12 cellular contexts compared by ENCODE assay signal in genomic region chr20:10644458-10645204, GRCh38. TPM values are rescaled to one million over a fixed set of nuclear protein-coding genes. Genes with fewer than 3 reads are reported as not detected.
A peak's percentile ranks its signal among the peaks of the same experiment; 100 is the strongest.
DNase-seq lines count a peak whose midpoint lies in the region; ATAC-seq and TF ChIP-seq lines count a peak whose summit lies in the region.
"Had no signal": no experiment of that assay in that cellular context is flagged by ENCODE, and none has a peak within 500 bp of the region (broad histone marks: within the 10 kb centered on the region; RNA-seq: fewer than 3 reads in every experiment).

No MANE protein-coding gene starts in this region.

- no peaks in the 10 kb centered on the region for H3K9me3 ChIP-seq in osteoblast (ENCODE audit: low read depth, low read length)

- H3K4me1 Mint-ChIP-seq in endothelial cell (ENCODE audit: unreplicated experiment), result peaks cover 9% of the 10 kb centered on the region

- POLR2A ChIA-PET in GM10248 (lab: Yijun Ruan, JAX), result interaction anchor here (0.6 kb wide), 1 partner anchor 92 kb away, joined by 4 read pairs; no protein-coding TSS in a partner anchor

- peaks cover 7% of the 10 kb centered on the region for H3K27me3 Mint-ChIP-seq in endothelial cell (ENCODE audit: unreplicated experiment)

- H2AFZ ChIP-seq in osteoblast (ENCODE audit: low read length), result no peak overlapping the region

- H4K20me1 ChIP-seq in osteoblast (ENCODE audit: insufficient read depth, low read length), result no peaks in the 10 kb centered on the region

- no peak overlapping the region for H3K27ac Mint-ChIP-seq in endothelial cell (ENCODE audit: unreplicated experiment)
- H3K27ac Mint-ChIP-seq: activated naive CD8-positive, alpha-beta T cell had no signal

- H3K4me2 ChIP-seq in osteoblast (ENCODE audit: insufficient read depth, low read length), result no peak overlapping the region

- H3K9me3 Mint-ChIP-seq in endothelial cell (ENCODE audit: unreplicated experiment), result no peaks in the 10 kb centered on the region

- TF ChIP-seq CTCF in GM10248 (IDR thresholded peaks at IDR 0.05; ENCODE audit: control extremely low read depth, extremely low read depth, low read depth, missing control alignments) (no peak), endothelial cell (IDR thresholded peaks at IDR 0.05; ENCODE audit: unreplicated experiment) (no peak), osteoblast (IDR thresholded peaks at IDR 0.05; ENCODE audit: extremely low read depth, low read depth, low read length) (no peak)

- ATAC-seq in GM19452 (IDR thresholded peaks at IDR 0.05; ENCODE audit: unreplicated experiment) (peak; percentile 75), HG03432 (IDR thresholded peaks at IDR 0.05; ENCODE audit: unreplicated experiment) (peak; percentile 73)

- H3K36me3 ChIP-seq in osteoblast (ENCODE audit: insufficient read depth, low read length), result peaks cover 87% of the 10 kb centered on the region

- intact Hi-C loops in head of caudate nucleus (cut with DNase I), result no loop called here

- no peak overlapping the region for H3K27ac ChIP-seq in osteoblast (ENCODE audit: low read depth, low read length)

- CTCF ChIA-PET in GM10248 (lab: Yijun Ruan, JAX), result interaction anchor here (0.8 to 1.4 kb wide), 3 partner anchors 10 to 26 kb away, joined by 3 to 6 read pairs (median 5); no protein-coding TSS in a partner anchor

- H3K27me3 ChIP-seq in osteoblast (ENCODE audit: insufficient read depth, low read length), result no peaks in the 10 kb centered on the region

- H3K79me2 ChIP-seq in osteoblast (ENCODE audit: insufficient read depth, low read length), result peaks cover 6% of the 10 kb centered on the region

- DNase-seq in GM10248 (ENCODE audit: extremely low spot score), result peak; percentile 37
- DNase-seq in endothelial cell (ENCODE audit: low spot score), result no peak
- DNase-seq in NCI-H2196 (lab: John Stamatoyannopoulos, UW; ENCODE audit: unreplicated experiment), result no peak
- DNase-seq in osteoblast (ENCODE audit: insufficient read length, low spot score, missing footprints), result no peak
- no peak for DNase-seq in OCI-M2 (lab: John Stamatoyannopoulos, UW; ENCODE audit: unreplicated experiment)
- DNase-seq in head of caudate nucleus, result no peak
- DNase-seq: mammary epithelial cell, NCI-H1694 treated with DMSO at 0.1 percent for 48 hours, Right ventricle myocardium superior had no signal

- H3K4me3 ChIP-seq in osteoblast (ENCODE audit: insufficient read depth, low read length), result no peak overlapping the region

- peaks cover 31% of the 10 kb centered on the region for H3K4me1 ChIP-seq in osteoblast (ENCODE audit: insufficient read depth, low read length)

- H3K36me3 Mint-ChIP-seq in endothelial cell (ENCODE audit: low read depth, unreplicated experiment), result peaks cover 86% of the 10 kb centered on the region

- H3K4me3 Mint-ChIP-seq in endothelial cell (ENCODE audit: unreplicated experiment), result peak overlapping the region; percentile 11
- H3K4me3 Mint-ChIP-seq: activated naive CD8-positive, alpha-beta T cell had no signal

RNA-seq across cellular contexts. Expression of gene JAG1, which starts 29.2 kb away (rescaled TPM):
- total RNA-seq in endothelial cell (ENCODE audit: unreplicated experiment) (172 TPM), osteoblast (49.2 and 60.1 TPM in 2 replicates)
